ENCODE assay signal across 2 cellular contexts in the genomic region with DNA sequence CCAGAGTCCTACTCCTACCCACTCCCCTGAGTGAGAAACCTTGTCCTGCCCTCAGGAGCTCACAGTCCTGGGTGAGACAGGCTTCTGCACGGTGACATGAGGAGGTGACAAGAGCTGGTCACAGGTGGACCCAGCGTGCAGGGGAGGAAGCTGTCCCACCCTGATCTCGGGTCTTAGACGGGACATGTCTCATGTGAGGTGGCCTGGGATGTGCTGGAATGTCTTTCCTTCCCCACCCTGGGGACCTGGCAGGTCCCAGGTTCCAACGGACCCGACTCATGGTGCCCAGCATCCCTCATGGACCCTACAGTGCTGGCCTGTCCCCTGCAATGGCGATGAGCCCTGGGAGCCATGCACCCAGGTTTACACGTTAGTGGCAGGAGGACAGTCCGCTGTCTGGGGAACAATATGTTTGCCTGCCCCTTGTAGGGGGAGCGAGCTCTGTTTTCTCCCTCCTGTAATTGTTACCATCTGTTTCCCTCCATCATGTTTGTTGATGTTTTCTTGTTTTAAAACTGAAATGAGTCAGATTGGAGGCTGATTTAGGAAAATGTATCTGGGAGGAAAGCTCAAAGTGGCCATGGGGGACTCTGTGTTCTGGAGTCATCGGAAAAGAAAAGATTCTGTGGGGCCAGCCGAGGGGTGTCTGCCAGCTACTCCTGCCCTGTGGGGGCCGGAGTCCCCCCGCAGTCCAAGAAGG.
TF ChIP-seq lines count a peak whose summit lies in the region.

No MANE protein-coding gene starts in this region.

TF ChIP-seq in SK-N-SH treated with all-trans-retinoic acid at 6 μM for 48 hours, 23 proteins besides CTCF, POLR2A, EP300 and RAD21:
- peak; percentile 33; the same call in 1 of the 2 replicates for TF ChIP-seq TCF4 (CRISPR knock-in tag; IDR thresholded peaks at IDR 0.05; ENCODE audit: borderline replicate concordance)
- no peak for TF ChIP-seq ZC3H10 (CRISPR knock-in tag; IDR thresholded peaks at IDR 0.05)
- TF ChIP-seq ARNTL (CRISPR knock-in tag; IDR thresholded peaks at IDR 0.05; ENCODE audit: borderline replicate concordance, low read depth) = no peak

TF ChIP-seq in SK-N-SH, 30 proteins besides CTCF, POLR2A, EP300 and RAD21:
- TF ChIP-seq POLR2AphosphoS5 (IDR thresholded peaks at IDR 0.05; ENCODE audit: low read depth, low read length) = no peak
- TF ChIP-seq, protein P1, sequence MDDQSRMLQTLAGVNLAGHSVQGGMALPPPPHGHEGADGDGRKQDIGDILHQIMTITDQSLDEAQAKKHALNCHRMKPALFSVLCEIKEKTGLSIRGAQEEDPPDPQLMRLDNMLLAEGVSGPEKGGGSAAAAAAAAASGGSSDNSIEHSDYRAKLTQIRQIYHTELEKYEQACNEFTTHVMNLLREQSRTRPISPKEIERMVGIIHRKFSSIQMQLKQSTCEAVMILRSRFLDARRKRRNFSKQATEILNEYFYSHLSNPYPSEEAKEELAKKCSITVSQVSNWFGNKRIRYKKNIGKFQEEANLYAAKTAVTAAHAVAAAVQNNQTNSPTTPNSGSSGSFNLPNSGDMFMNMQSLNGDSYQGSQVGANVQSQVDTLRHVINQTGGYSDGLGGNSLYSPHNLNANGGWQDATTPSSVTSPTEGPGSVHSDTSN (IDR thresholded peaks at IDR 0.05) = no peak
- TF ChIP-seq TCF12 (IDR thresholded peaks at IDR 0.05) = no peak
- TF ChIP-seq, protein P2, sequence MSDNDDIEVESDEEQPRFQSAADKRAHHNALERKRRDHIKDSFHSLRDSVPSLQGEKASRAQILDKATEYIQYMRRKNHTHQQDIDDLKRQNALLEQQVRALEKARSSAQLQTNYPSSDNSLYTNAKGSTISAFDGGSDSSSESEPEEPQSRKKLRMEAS (IDR thresholded peaks at IDR 0.05; ENCODE audit: low read depth) = no peak
- TF ChIP-seq EZH2phosphoT487 (IDR thresholded peaks at IDR 0.05; ENCODE audit: borderline replicate concordance, low read depth) = no peak
- TF ChIP-seq ELF1 (IDR thresholded peaks at IDR 0.05) = no peak
- no peak for TF ChIP-seq MEF2A (IDR thresholded peaks at IDR 0.05; ENCODE audit: borderline replicate concordance, low read depth)
TF ChIP-seq in SK-N-SH: peak in this region for 0.
